ENCODE assay signal across 1 cellular context in genomic region chr16:53434436-53435065, GRCh38.
TF ChIP-seq lines count a peak whose summit lies in the region.

RBL2 (plus strand) TSS chr16:53434471; CDS start chr16:53434557, 86 bp downstream.

TF ChIP-seq in K562, 482 proteins besides CTCF, POLR2A, EP300 and RAD21 (continued from another document and continues in another):
- no peak for TF ChIP-seq ZNF592 (IDR thresholded peaks at IDR 0.05)
- peak; percentile 65; the same call in 1 of the 2 replicates for TF ChIP-seq ZNF232 (CRISPR knock-in tag; IDR thresholded peaks at IDR 0.05)
- no peak for TF ChIP-seq HMGXB4 (CRISPR knock-in tag; IDR thresholded peaks at IDR 0.05)
- peak in 2 of 3 experiments; percentile 82 to 84 for TF ChIP-seq YY1 (IDR thresholded peaks at IDR 0.05; ENCODE audit: borderline replicate concordance in 1 of 3, control insufficient read depth in 1 of 3, extremely low read depth in 1 of 3, insufficient read depth in 3 of 3, insufficient read length in 1 of 3, insufficient replicate concordance in 2 of 3, low read depth in 1 of 3, low read length in 2 of 3)
- no peak for TF ChIP-seq NFRKB (IDR thresholded peaks at IDR 0.05; ENCODE audit: low read depth)
- TF ChIP-seq TARDBP (IDR thresholded peaks at IDR 0.05): 0 out of 2 replicates have a peak, but pooled peaks have one; percentile 16
- no peak for TF ChIP-seq HINFP (tag; conservative IDR thresholded peaks at IDR 0.05; ENCODE audit: low read depth)
- TF ChIP-seq TBL1XR1 (IDR thresholded peaks at IDR 0.05; ENCODE audit: low read length in 2 of 2): no peak
- no peak for TF ChIP-seq DNMT1 (IDR thresholded peaks at IDR 0.05)
- no peak for TF ChIP-seq ZNF184 (CRISPR knock-in tag; IDR thresholded peaks at IDR 0.05)
- peak; percentile 25 for TF ChIP-seq ETV1 (tag; conservative IDR thresholded peaks at IDR 0.05; ENCODE audit: low read depth)
- TF ChIP-seq HSF4 (CRISPR knock-in tag; IDR thresholded peaks at IDR 0.05; ENCODE audit: borderline replicate concordance): no peak
- no peak for TF ChIP-seq ELK3 (CRISPR knock-in tag; IDR thresholded peaks at IDR 0.05)
- TF ChIP-seq ELF4 (CRISPR knock-in tag; IDR thresholded peaks at IDR 0.05): no peak
- TF ChIP-seq PTTG1 (tag; IDR thresholded peaks at IDR 0.05; ENCODE audit: low read depth): no peak
- no peak for TF ChIP-seq HDAC6 (IDR thresholded peaks at IDR 0.05; ENCODE audit: low read depth, low read length)
- no peak for TF ChIP-seq ZBTB40 (IDR thresholded peaks at IDR 0.05)
- no peak for TF ChIP-seq ZBTB40 (CRISPR knock-in tag; IDR thresholded peaks at IDR 0.05)
- 0 out of 2 replicates have a peak, but pooled peaks have one; percentile 9 for TF ChIP-seq ERF (CRISPR knock-in tag; IDR thresholded peaks at IDR 0.05)
- no peak for TF ChIP-seq THRAP3 (IDR thresholded peaks at IDR 0.05; ENCODE audit: borderline replicate concordance)
- TF ChIP-seq ZNF644 (tag; IDR thresholded peaks at IDR 0.05; ENCODE audit: low read depth): no peak
- TF ChIP-seq DACH1 (IDR thresholded peaks at IDR 0.05; ENCODE audit: partially characterized antibody): no peak
- peak; percentile 30; the same call in 1 of the 2 replicates for TF ChIP-seq SMAD4 (CRISPR knock-in tag; conservative IDR thresholded peaks at IDR 0.05)
- TF ChIP-seq THAP7 (CRISPR knock-in tag; IDR thresholded peaks at IDR 0.05): no peak
- no peak for TF ChIP-seq ZC3H8 (IDR thresholded peaks at IDR 0.05)
- no peak for TF ChIP-seq ARHGAP35 (IDR thresholded peaks at IDR 0.05; ENCODE audit: partially characterized antibody)
- TF ChIP-seq FOXA3 (CRISPR knock-in tag; conservative IDR thresholded peaks at IDR 0.05 in 1 of 2, IDR thresholded peaks at IDR 0.05 in 1 of 2): 0 out of 4 replicates have a peak, but pooled peaks of 1 of the 2 experiments have one; percentile 28
- 0 out of 2 replicates have a peak, but pooled peaks have one; percentile 8 for TF ChIP-seq TCF7 (IDR thresholded peaks at IDR 0.05; ENCODE audit: borderline replicate concordance)
- no peak for TF ChIP-seq GABPB2 (CRISPR knock-in tag; conservative IDR thresholded peaks at IDR 0.05)
- TF ChIP-seq ZNF395 (CRISPR knock-in tag; IDR thresholded peaks at IDR 0.05): no peak
- TF ChIP-seq CBX2 (IDR thresholded peaks at IDR 0.05; ENCODE audit: insufficient read depth, low read length, poor library complexity, severe bottlenecking): no peak
- TF ChIP-seq MNT (conservative IDR thresholded peaks at IDR 0.05): peak in 1 of 2 experiments; percentile 42; a peak in 1 of 4 replicates
- TF ChIP-seq DEAF1 (CRISPR knock-in tag; IDR thresholded peaks at IDR 0.05): no peak
- no peak for TF ChIP-seq RAD51 (IDR thresholded peaks at IDR 0.05; ENCODE audit: borderline replicate concordance, low read depth)
- no peak for TF ChIP-seq BCL6 (CRISPR knock-in tag; IDR thresholded peaks at IDR 0.05)
